17 cellular contexts compared by ENCODE assay signal in genomic region chr2:208671312-208671711, GRCh38.
"Had no signal": no experiment of that assay in that cellular context is flagged by ENCODE, and none has a peak within 500 bp of the region (broad histone marks: within the 10 kb centered on the region; RNA-seq: fewer than 3 reads in every experiment).

No MANE protein-coding gene starts in this region.

- H3K27ac ChIP-seq: spleen, thyroid gland had no signal

- ATAC-seq: activated CD8-positive, alpha-beta T cell treated with anti-CD3 and anti-CD28 coated beads for 36 hours; left ventricle myocardium superior had no signal

- H3K36me3 ChIP-seq: spleen, thyroid gland had no signal

- DNase-seq: activated CD4-positive, alpha-beta T cell treated with anti-CD3 and anti-CD28 coated beads for 48 hours; activated CD4-positive, CD25-positive, alpha-beta regulatory T cell; activated CD8-positive, alpha-beta T cell treated with anti-CD3 and anti-CD28 coated beads for 36 hours; activated naive CD4-positive, alpha-beta T cell treated with Interleukin-2 at 50 U/mL for 16 hours; activated naive CD8-positive, alpha-beta T cell treated with anti-CD3 and anti-CD28 coated beads, Interleukin-2, amount 10 ng/mL, durations not matched to agents 7 days and 5 days; activated T-cell treated with anti-CD3 and anti-CD28 coated beads, Interleukin-2, amount 50 U/mL, for 24 hours; amygdala; dermis blood vessel endothelial cell; effector memory CD4-positive, alpha-beta T cell; immature natural killer cell; kidney glomerular epithelial cell; left ventricle myocardium superior; naive B cell; spleen; stimulated activated naive CD4-positive, alpha-beta T cell; thyroid gland had no signal

- H3K4me3 Mint-ChIP-seq: activated CD8-positive, alpha-beta T cell treated with anti-CD3 and anti-CD28 coated beads for 36 hours; activated naive CD8-positive, alpha-beta T cell treated with anti-CD3 and anti-CD28 coated beads, Interleukin-2, amount 10 ng/mL, durations not matched to agents 7 days and 5 days; activated T-cell treated with anti-CD3 and anti-CD28 coated beads, Interleukin-2, amount 50 U/mL, for 24 hours; immature natural killer cell; naive B cell had no signal

- H3K27me3 ChIP-seq: spleen, thyroid gland had no signal

- H3K4me1 Mint-ChIP-seq: activated naive CD8-positive, alpha-beta T cell treated with anti-CD3 and anti-CD28 coated beads, Interleukin-2, amount 10 ng/mL, durations not matched to agents 7 days and 5 days; immature natural killer cell; naive B cell had no signal

- H3K4me1 ChIP-seq: spleen, thyroid gland had no signal

- H3K9me3 Mint-ChIP-seq: activated naive CD8-positive, alpha-beta T cell treated with anti-CD3 and anti-CD28 coated beads, Interleukin-2, amount 10 ng/mL, durations not matched to agents 7 days and 5 days; activated T-helper 2 cell treated with anti-CD3 and anti-CD28 coated beads, Interferon-gamma antibody, Interleukin-2, Interleukin-4, amounts not matched to agents 10 μg/mL and 5 μg/mL and 100 μg/mL, durations not matched to agents 14 hours and 24 hours and 36 hours had no signal

- H3K27me3 Mint-ChIP-seq: activated CD8-positive, alpha-beta T cell treated with anti-CD3 and anti-CD28 coated beads for 36 hours; activated naive CD8-positive, alpha-beta T cell treated with anti-CD3 and anti-CD28 coated beads, Interleukin-2, amount 10 ng/mL, durations not matched to agents 7 days and 5 days; activated T-cell treated with anti-CD3 and anti-CD28 coated beads, Interleukin-2, amount 50 U/mL, for 24 hours; naive B cell had no signal

- H3K9me3 ChIP-seq: spleen, thyroid gland had no signal

- H3K36me3 Mint-ChIP-seq: activated naive CD8-positive, alpha-beta T cell treated with anti-CD3 and anti-CD28 coated beads, Interleukin-2, amount 10 ng/mL, durations not matched to agents 7 days and 5 days; immature natural killer cell; naive B cell had no signal

- H3K4me3 ChIP-seq: spleen, thyroid gland had no signal

- H3K27ac Mint-ChIP-seq: activated CD8-positive, alpha-beta T cell treated with anti-CD3 and anti-CD28 coated beads for 36 hours; activated naive CD8-positive, alpha-beta T cell treated with anti-CD3 and anti-CD28 coated beads, Interleukin-2, amount 10 ng/mL, durations not matched to agents 7 days and 5 days; activated T-cell treated with anti-CD3 and anti-CD28 coated beads, Interleukin-2, amount 50 U/mL, for 24 hours; activated T-helper 2 cell treated with anti-CD3 and anti-CD28 coated beads, Interferon-gamma antibody, Interleukin-2, Interleukin-4, amounts not matched to agents 10 μg/mL and 5 μg/mL and 100 μg/mL, durations not matched to agents 14 hours and 24 hours and 36 hours; immature natural killer cell; naive B cell had no signal
